Comparison of ENCODE assay signal across 35 cellular contexts in genomic region chr9:71119746-71120145, GRCh38. TPM values are rescaled to one million over a fixed set of nuclear protein-coding genes. Genes with fewer than 3 reads are reported as not detected.
DNase-seq lines count a peak whose midpoint lies in the region; ATAC-seq and TF ChIP-seq lines count a peak whose summit lies in the region.
"Had no signal": no experiment of that assay in that cellular context is flagged by ENCODE, and none has a peak within 500 bp of the region (broad histone marks: within the 10 kb centered on the region; RNA-seq: fewer than 3 reads in every experiment).

No MANE protein-coding gene starts in this region.

- no peak for ATAC-seq in activated CD8-positive, alpha-beta T cell treated with anti-CD3 and anti-CD28 coated beads, Interleukin-2, amount 10 ng/mL, durations not matched to agents 7 days and 5 days
- ATAC-seq: gastroesophageal sphincter, K562, right lobe of liver had no signal

- H3K27me3 Mint-ChIP-seq in brain (peaks cover 13% of the 10 kb centered on the region), type B pancreatic cell (peaks cover 48% of the 10 kb centered on the region)
- no peaks in the 10 kb centered on the region for H3K27me3 Mint-ChIP-seq in activated CD8-positive, alpha-beta T cell treated with anti-CD3 and anti-CD28 coated beads, Interleukin-2, amount 10 ng/mL, durations not matched to agents 7 days and 5 days (ENCODE audit: low read depth)

- POLR2A ChIA-PET in activated CD8-positive, alpha-beta T cell treated with anti-CD3 and anti-CD28 coated beads, Interleukin-2, amount 10 ng/mL, durations not matched to agents 7 days and 5 days (lab: Charles Lee), result no interaction called here

- WGBS in esophagus muscularis mucosa, result 45% methylated on average over 2 of the region's 2 CpGs

- H3K4me1 Mint-ChIP-seq in brain, result peaks cover 39% of the 10 kb centered on the region
- H3K4me1 Mint-ChIP-seq in type B pancreatic cell (ENCODE audit: unreplicated experiment), result peaks cover 20% of the 10 kb centered on the region
- no peaks in the 10 kb centered on the region for H3K4me1 Mint-ChIP-seq in activated CD8-positive, alpha-beta T cell treated with anti-CD3 and anti-CD28 coated beads, Interleukin-2, amount 10 ng/mL, durations not matched to agents 7 days and 5 days (ENCODE audit: low read depth)
- H3K4me1 Mint-ChIP-seq: activated CD4-positive, alpha-beta T cell treated with anti-CD3 and anti-CD28 coated beads, Interleukin-2, amount 10 ng/mL, durations not matched to agents 7 days and 5 days had no signal

- peaks cover 0 to 4% (median 0%) of the 10 kb centered on the region in 5 experiments for H3K9me3 Mint-ChIP-seq in brain
- H3K9me3 Mint-ChIP-seq in type B pancreatic cell, result no peaks in the 10 kb centered on the region
- H3K9me3 Mint-ChIP-seq in activated CD8-positive, alpha-beta T cell treated with anti-CD3 and anti-CD28 coated beads, Interleukin-2, amount 10 ng/mL, durations not matched to agents 7 days and 5 days (ENCODE audit: insufficient read depth), result no peaks in the 10 kb centered on the region
- H3K9me3 Mint-ChIP-seq: activated CD4-positive, alpha-beta T cell treated with anti-CD3 and anti-CD28 coated beads, Interleukin-2, amount 10 ng/mL, durations not matched to agents 7 days and 5 days had no signal

- H3K36me3 ChIP-seq in iPS-18a (ENCODE audit: control insufficient read depth, low read depth, low read length) (no peaks in the 10 kb centered on the region), esophagus muscularis mucosa (no peaks in the 10 kb centered on the region)
- H3K36me3 ChIP-seq: BLaER1 treated with 17β-estradiol and CSF1 and Interleukin-3, amounts not matched to agents 10 nM and 100 nM; gastroesophageal sphincter; right lobe of liver; tibial artery; WERI-Rb-1 had no signal

- no peak for TF ChIP-seq CTCF in brain (conservative IDR thresholded peaks at IDR 0.05)
- no peak for TF ChIP-seq CTCF in type B pancreatic cell (conservative IDR thresholded peaks at IDR 0.05)
- TF ChIP-seq CTCF in esophagus muscularis mucosa (IDR thresholded peaks at IDR 0.05), result no peak

- peaks cover 84% of the 10 kb centered on the region for H3K4me1 ChIP-seq in iPS-18a (ENCODE audit: control insufficient read depth, low read depth, low read length)
- H3K4me1 ChIP-seq in esophagus muscularis mucosa, result peaks cover 0 to 10% (median 3%) of the 10 kb centered on the region in 4 donors
- H3K4me1 ChIP-seq: BLaER1 treated with 17β-estradiol and CSF1 and Interleukin-3, amounts not matched to agents 10 nM and 100 nM had no signal

- intact Hi-C loops in esophagus muscularis mucosa (cut with DNase I), result no loop called here

- DNase-seq in DMS 273 (lab: John Stamatoyannopoulos, UW; ENCODE audit: unreplicated experiment), result peak; percentile 13
- DNase-seq in DMS 273 treated with DMSO at 0.1 percent for 48 hours (lab: John Stamatoyannopoulos, UW), result no peak
- DNase-seq in type B pancreatic cell (ENCODE audit: extremely low spot score, unreplicated experiment), result no peak
- DNase-seq in activated CD8-positive, alpha-beta T cell treated with anti-CD3 and anti-CD28 coated beads, Interleukin-2, amount 10 ng/mL, durations not matched to agents 7 days and 5 days, result no peak
- DNase-seq in UCSD-AML1 (lab: John Stamatoyannopoulos, UW; ENCODE audit: unreplicated experiment), result no peak
- no peak for DNase-seq in esophagus muscularis mucosa (ENCODE audit: extremely low spot score)
- DNase-seq: activated CD4-positive, alpha-beta T cell treated with anti-CD3 and anti-CD28 coated beads, Interleukin-2, amount 10 ng/mL, durations not matched to agents 7 days and 5 days; activated effector memory CD4-positive, alpha-beta T cell treated with Interleukin-2 at 50 U/mL for 16 hours; activated T-cell treated with anti-CD3 and anti-CD28 coated beads, Interleukin-2, amount 50 U/mL, for 1 hour; effector CD4-positive, alpha-beta T cell; GF-D8; kidney; NCI-H1092 treated with DMSO at 0.1 percent for 48 hours; NCI-H2029; NCI-H2227 treated with DMSO at 0.1 percent for 48 hours; NCI-H526; nucleus accumbens; right lobe of liver; stimulated activated CD4-positive, alpha-beta T cell treated with anti-CD3 and anti-CD28 coated beads, Interleukin-12 subunit alpha, Interleukin-12 subunit beta, amount 100 ng/mL, for 4 hours; stimulated activated CD4-positive, alpha-beta T cell treated with anti-CD3 and anti-CD28 coated beads, Interleukin-2, amount 100 ng/mL, for 48 hours; T1000; tibial artery; WERI-Rb-1 had no signal

- H3K9me3 ChIP-seq in iPS-18a (ENCODE audit: control insufficient read depth, low read depth, low read length) (no peaks in the 10 kb centered on the region), esophagus muscularis mucosa (no peaks in the 10 kb centered on the region)
- H3K9me3 ChIP-seq: BLaER1 treated with 17β-estradiol and CSF1 and Interleukin-3, amounts not matched to agents 10 nM and 100 nM; gastroesophageal sphincter; right lobe of liver; tibial artery had no signal

- TF ChIP-seq EP300 in esophagus muscularis mucosa (IDR thresholded peaks at IDR 0.05), result no peak

- H3K27me3 ChIP-seq in iPS-18a (ENCODE audit: control insufficient read depth, insufficient read depth, low read length) (no peaks in the 10 kb centered on the region), esophagus muscularis mucosa (peaks cover 0 to 26% (median 0%) of the 10 kb centered on the region in 4 donors)
- H3K27me3 ChIP-seq: BLaER1 treated with 17β-estradiol and CSF1 and Interleukin-3, amounts not matched to agents 10 nM and 100 nM; right lobe of liver had no signal

- H3K36me3 Mint-ChIP-seq in brain (no peaks in the 10 kb centered on the region), type B pancreatic cell (no peaks in the 10 kb centered on the region)
- H3K36me3 Mint-ChIP-seq in activated CD8-positive, alpha-beta T cell treated with anti-CD3 and anti-CD28 coated beads, Interleukin-2, amount 10 ng/mL, durations not matched to agents 7 days and 5 days (ENCODE audit: low read depth), result no peaks in the 10 kb centered on the region
- H3K36me3 Mint-ChIP-seq: activated naive CD8-positive, alpha-beta T cell had no signal

- H3K4me3 Mint-ChIP-seq in brain (peak overlapping the region in 4 of 5 experiments; percentile 85 to 96 (median 88)), type B pancreatic cell (peak overlapping the region; percentile 73)
- H3K4me3 Mint-ChIP-seq in activated CD8-positive, alpha-beta T cell treated with anti-CD3 and anti-CD28 coated beads, Interleukin-2, amount 10 ng/mL, durations not matched to agents 7 days and 5 days, result no peak overlapping the region
- H3K4me3 Mint-ChIP-seq: activated CD4-positive, alpha-beta T cell treated with anti-CD3 and anti-CD28 coated beads, Interleukin-2, amount 10 ng/mL, durations not matched to agents 7 days and 5 days; activated naive CD8-positive, alpha-beta T cell had no signal

- CTCF ChIA-PET in activated CD8-positive, alpha-beta T cell treated with anti-CD3 and anti-CD28 coated beads, Interleukin-2, amount 10 ng/mL, durations not matched to agents 7 days and 5 days (lab: Charles Lee), result no interaction called here

- peak overlapping the region in 4 of 5 experiments; percentile 5 to 93 (median 46) for H3K27ac Mint-ChIP-seq in brain
- no peak overlapping the region for H3K27ac Mint-ChIP-seq in type B pancreatic cell
- H3K27ac Mint-ChIP-seq in activated CD8-positive, alpha-beta T cell treated with anti-CD3 and anti-CD28 coated beads, Interleukin-2, amount 10 ng/mL, durations not matched to agents 7 days and 5 days, result no peak overlapping the region
- H3K27ac Mint-ChIP-seq: activated CD4-positive, alpha-beta T cell treated with anti-CD3 and anti-CD28 coated beads, Interleukin-2, amount 10 ng/mL, durations not matched to agents 7 days and 5 days; activated naive CD8-positive, alpha-beta T cell; progenitor cell of endocrine pancreas had no signal

- peak overlapping the region; percentile 80 for H3K9ac ChIP-seq in iPS-18a (ENCODE audit: low read length)
- H3K9ac ChIP-seq: BLaER1 treated with 17β-estradiol and CSF1 and Interleukin-3, amounts not matched to agents 10 nM and 100 nM had no signal

- no peak for TF ChIP-seq POLR2A in esophagus muscularis mucosa (IDR thresholded peaks at IDR 0.05; ENCODE audit: low read depth)

- H3K4me3 ChIP-seq in iPS-18a (ENCODE audit: low read length), result peak overlapping the region; percentile 82
- H3K4me3 ChIP-seq in esophagus muscularis mucosa, result no peak overlapping the region
- H3K4me3 ChIP-seq: BLaER1 treated with 17β-estradiol and CSF1 and Interleukin-3, amounts not matched to agents 10 nM and 100 nM; gastroesophageal sphincter; hepatocyte; K562; right lobe of liver; tibial artery had no signal

- H3K27ac ChIP-seq in iPS-18a (ENCODE audit: low read length) (peak overlapping the region; percentile 89), esophagus muscularis mucosa (replicated peaks in 1 of 4) (no peak overlapping the region)
- H3K27ac ChIP-seq: 22Rv1; BLaER1 treated with 17β-estradiol and CSF1 and Interleukin-3, amounts not matched to agents 10 nM and 100 nM; gastroesophageal sphincter; hepatocyte; right lobe of liver; RWPE1; tibial artery; WERI-Rb-1 had no signal

RNA-seq across cellular contexts. Expression of gene TRPM3, which starts 1.7 kb away (rescaled TPM):
- polyA plus RNA-seq in brain (ENCODE audit: insufficient read depth, low read depth, low replicate concordance), result 1.2 TPM
- total RNA-seq in type B pancreatic cell (ENCODE audit: low replicate concordance), result 1.6 and 17.0 TPM in 2 replicates
- not detected for total RNA-seq in activated CD8-positive, alpha-beta T cell treated with anti-CD3 and anti-CD28 coated beads, Interleukin-2, amount 10 ng/mL, durations not matched to agents 7 days and 5 days
- total RNA-seq in esophagus muscularis mucosa, result under 1 TPM in 2 of 4 donors, not detected in 2; 0.13 to 0.17 TPM
- total RNA-seq: activated CD4-positive, alpha-beta T cell treated with anti-CD3 and anti-CD28 coated beads, Interleukin-2, amount 10 ng/mL, durations not matched to agents 7 days and 5 days; bronchial epithelial cell; HT-29 had no signal
- polyA plus RNA-seq: K562 had no signal

Comparison
In these comparisons a context has a peak if more than half of its experiments do, and no peak if none do; other contexts are left out.
1. H3K27ac Mint-ChIP-seq: peak in brain (4 of 5); none in type B pancreatic cell (single experiment) and activated CD8-positive, alpha-beta T cell treated with anti-CD3 and anti-CD28 coated beads, Interleukin-2, amount 10 ng/mL, durations not matched to agents 7 days and 5 days (single experiment).